In genomic region chr1:8586438-8586837, GRCh38 we compare ENCODE assay signal across 18 cellular contexts.
A peak's percentile ranks its signal among the peaks of the same experiment; 100 is the strongest.
DNase-seq lines count a peak whose midpoint lies in the region; ATAC-seq and TF ChIP-seq lines count a peak whose summit lies in the region.
"Had no signal": no experiment of that assay in that cellular context is flagged by ENCODE, and none has a peak within 500 bp of the region (broad histone marks: within the 10 kb centered on the region; RNA-seq: fewer than 3 reads in every experiment).

No MANE protein-coding gene starts in this region.

- ATAC-seq in RWPE2 (ENCODE audit: low read depth) = peak; percentile 25; the same call in 1 of the 3 replicates
- no peak for ATAC-seq in memory B cell (ENCODE audit: low read depth)
- ATAC-seq in GM19467 (IDR thresholded peaks at IDR 0.05; ENCODE audit: unreplicated experiment) = no peak
- no peak for ATAC-seq in omental fat pad (ENCODE audit: low FRiP score)
- ATAC-seq in left ventricle myocardium superior = no peak
- ATAC-seq: K562 had no signal

- H3K4me3 Mint-ChIP-seq in endothelial cell (ENCODE audit: unreplicated experiment) (no peak overlapping the region), memory B cell (no peak overlapping the region)
- H3K4me3 Mint-ChIP-seq: B cell, CD14-positive monocyte had no signal

- H3K4me3 ChIP-seq in A673 (ENCODE audit: low read depth, low read length, poor library complexity, severe bottlenecking) = no peak overlapping the region
- no peak overlapping the region for H3K4me3 ChIP-seq in RWPE2 (ENCODE audit: severe bottlenecking)
- H3K4me3 ChIP-seq: K562, MG63 had no signal

- H3K27me3 ChIP-seq in A673 (replicated peaks; ENCODE audit: insufficient read depth, low read depth, low read length, poor library complexity) (no peaks in the 10 kb centered on the region), RWPE2 (ENCODE audit: insufficient read depth, poor library complexity, severe bottlenecking) (no peaks in the 10 kb centered on the region)
- H3K27me3 ChIP-seq: MG63 had no signal

- no peaks in the 10 kb centered on the region for H3K36me3 Mint-ChIP-seq in endothelial cell (ENCODE audit: low read depth, unreplicated experiment)
- peaks cover 7% of the 10 kb centered on the region for H3K36me3 Mint-ChIP-seq in memory B cell

- H3K4me1 Mint-ChIP-seq in endothelial cell (ENCODE audit: unreplicated experiment) (peaks cover 22% of the 10 kb centered on the region), memory B cell (peaks cover 25% of the 10 kb centered on the region)

- H3K27ac ChIP-seq in A673 (ENCODE audit: low read depth, low read length, poor library complexity, severe bottlenecking) (peak overlapping the region; percentile 72), RWPE2 (ENCODE audit: poor library complexity, severe bottlenecking) (no peak overlapping the region)
- H3K27ac ChIP-seq: RWPE1 had no signal

- intact Hi-C loops in A673 (cut with micrococcal nuclease; ENCODE audit: unreplicated experiment) = no loop called here
- intact Hi-C loops in left ventricle myocardium superior (cut with micrococcal nuclease) = no loop called here

- no peaks in the 10 kb centered on the region for H3K9me3 ChIP-seq in A673 (ENCODE audit: low read depth, low read length, poor library complexity, severe bottlenecking)
- no peaks in the 10 kb centered on the region for H3K9me3 ChIP-seq in RWPE2 (ENCODE audit: severe bottlenecking)
- H3K9me3 ChIP-seq: MG63 had no signal

- CTCF ChIA-PET in A673 (lab: Charles Lee) = interaction anchor here (1.6 kb wide), 1 partner anchor 12 kb away, joined by 4 read pairs; no protein-coding TSS in a partner anchor

- DNase-seq in A673 (ENCODE audit: low spot score) = no peak
- DNase-seq in RWPE2 (ENCODE audit: low spot score) = no peak
- no peak for DNase-seq in endothelial cell (ENCODE audit: low spot score)
- DNase-seq in memory B cell (ENCODE audit: low spot score in 2 of 2) = no peak
- no peak for DNase-seq in ACHN
- DNase-seq in omental fat pad (ENCODE audit: low spot score) = no peak
- no peak for DNase-seq in left ventricle myocardium superior
- DNase-seq: DMS79, MG63, NCI-H1436, NCI-H1930, NCI-H69, SIG-M5 had no signal

- H3K36me3 ChIP-seq in A673 (ENCODE audit: insufficient read depth, low read length, poor library complexity, severe bottlenecking) (no peaks in the 10 kb centered on the region), RWPE2 (ENCODE audit: low read depth) (no peaks in the 10 kb centered on the region)
- H3K36me3 ChIP-seq: MG63 had no signal

- peak overlapping the region; percentile 1 for H3K27ac Mint-ChIP-seq in endothelial cell (ENCODE audit: unreplicated experiment)
- H3K27ac Mint-ChIP-seq in memory B cell = peak overlapping the region; percentile 22
- H3K27ac Mint-ChIP-seq: B cell, CD14-positive monocyte had no signal

- H3K4me1 ChIP-seq in A673 (ENCODE audit: insufficient read depth, low read length, poor library complexity, severe bottlenecking) (peaks cover 81% of the 10 kb centered on the region), RWPE2 (ENCODE audit: insufficient read depth, poor library complexity, severe bottlenecking) (no peaks in the 10 kb centered on the region)

- H3K27me3 Mint-ChIP-seq in endothelial cell (ENCODE audit: unreplicated experiment) (no peaks in the 10 kb centered on the region), memory B cell (no peaks in the 10 kb centered on the region)
- H3K27me3 Mint-ChIP-seq: B cell had no signal

- no TSS peak for BruUV-seq in A673 (replicated peaks; lab: Mats Ljungman, UMichigan)

- POLR2A ChIA-PET in A673 (lab: Charles Lee; ENCODE audit: low non-redundant PET) = no interaction called here

- TF ChIP-seq CTCF in A673 (conservative IDR thresholded peaks at IDR 0.05; ENCODE audit: low read depth, low read length) (no peak), RWPE2 (IDR thresholded peaks at IDR 0.05; ENCODE audit: poor library complexity, severe bottlenecking) (no peak), endothelial cell (IDR thresholded peaks at IDR 0.05; ENCODE audit: unreplicated experiment) (no peak), omental fat pad (IDR thresholded peaks at IDR 0.05) (no peak)

- H3K9me3 Mint-ChIP-seq in endothelial cell (ENCODE audit: unreplicated experiment) (no peaks in the 10 kb centered on the region), memory B cell (no peaks in the 10 kb centered on the region)
- H3K9me3 Mint-ChIP-seq: CD14-positive monocyte had no signal

- in situ Hi-C loops in ACHN (cut with HindIII; ENCODE audit: low pct_ligation_motif_present, low pct_unique_long_range_greater_than_20kb, low sequenced_read_pairs) = no loop called here
